In genomic region chr9:134341929-134342745, GRCh38 we compare ENCODE assay signal across 16 cellular contexts. TPM values are rescaled to one million over a fixed set of nuclear protein-coding genes. Genes with fewer than 3 reads are reported as not detected.
DNase-seq lines count a peak whose midpoint lies in the region; ATAC-seq, FAIRE-seq and TF ChIP-seq lines count a peak whose summit lies in the region.
"Had no signal": no experiment of that assay in that cellular context is flagged by ENCODE, and none has a peak within 500 bp of the region (broad histone marks: within the 10 kb centered on the region; RNA-seq: fewer than 3 reads in every experiment).

No MANE protein-coding gene starts in this region.

- H3K27me3 ChIP-seq in HUES6 (ENCODE audit: control insufficient read depth, insufficient read depth, low read length) (no peaks in the 10 kb centered on the region), colonic mucosa (no peaks in the 10 kb centered on the region), lower lobe of right lung (ENCODE audit: low read depth) (no peaks in the 10 kb centered on the region)

- FAIRE-seq in kidney (lab: Jason Lieb, UNC), result no peak
- FAIRE-seq: bronchial epithelial cell had no signal

- H3K9me3 ChIP-seq in HUES6 (ENCODE audit: control insufficient read depth, insufficient read depth, low read depth, low read length) (no peaks in the 10 kb centered on the region), colonic mucosa (no peaks in the 10 kb centered on the region), lower lobe of right lung (no peaks in the 10 kb centered on the region), kidney (ENCODE audit: control insufficient read depth in 1 of 2, low read length in 2 of 2) (no peaks in the 10 kb centered on the region)

- no peak for DNase-seq in colonic mucosa
- DNase-seq in lower lobe of right lung, result no peak
- DNase-seq in NCI-H1417 treated with DMSO at 0.1 percent for 48 hours (lab: John Stamatoyannopoulos, UW), result no peak
- no peak for DNase-seq in NCI-H2196 (lab: John Stamatoyannopoulos, UW; ENCODE audit: unreplicated experiment)
- DNase-seq in kidney, result no peak
- DNase-seq: activated CD4-positive, alpha-beta T cell treated with anti-CD3 and anti-CD28 coated beads for 48 hours; activated naive CD4-positive, alpha-beta T cell treated with anti-CD3 and anti-CD28 coated beads for 36 hours; foreskin melanocyte; HFFc6; NCI-H1092 treated with DMSO at 0.1 percent for 48 hours; SIG-M5; stimulated activated naive B cell treated with anti-CD40 and anti-IgM and Interleukin-4, amounts not matched to agents 10 μg/mL and 1 μg/mL and 100 μg/mL, for 72 hours had no signal

- H3K4me3 ChIP-seq in HUES6 (ENCODE audit: low read depth, low read length) (no peak overlapping the region), colonic mucosa (no peak overlapping the region), lower lobe of right lung (no peak overlapping the region), kidney (ENCODE audit: low read length in 2 of 2) (no peak overlapping the region)

- H3K4me1 ChIP-seq in HUES6 (ENCODE audit: control insufficient read depth, insufficient read depth, low read length), result no peaks in the 10 kb centered on the region; the same call in 1 of the 2 replicates
- peaks cover 33% of the 10 kb centered on the region for H3K4me1 ChIP-seq in colonic mucosa
- peaks cover 98% of the 10 kb centered on the region for H3K4me1 ChIP-seq in lower lobe of right lung
- peaks cover 51 to 88% of the 10 kb centered on the region in 2 donors for H3K4me1 ChIP-seq in kidney (ENCODE audit: control insufficient read depth in 1 of 2, insufficient read depth in 1 of 2, low read depth in 1 of 2, low read length in 2 of 2)

- no peak for ATAC-seq in lower lobe of right lung
- ATAC-seq in HG02884 (IDR thresholded peaks at IDR 0.05; ENCODE audit: unreplicated experiment), result no peak
- ATAC-seq: stimulated activated naive B cell treated with anti-CD40 and anti-IgM and Interleukin-4, amounts not matched to agents 10 μg/mL and 1 μg/mL and 100 μg/mL, for 72 hours had no signal

- H3K27ac ChIP-seq in HUES6 (ENCODE audit: low read depth, low read length) (0 out of 2 replicates have a peak overlapping the region, but pooled peaks have one; percentile 21), colonic mucosa (peak overlapping the region; percentile 88), lower lobe of right lung (peak overlapping the region; percentile 77), temporal lobe (ENCODE audit: low read depth, low read length) (peak overlapping the region; percentile 22), kidney (ENCODE audit: low read depth in 2 of 2, low read length in 2 of 2) (no peak overlapping the region)

- no peaks in the 10 kb centered on the region for H3K36me3 ChIP-seq in HUES6 (ENCODE audit: control insufficient read depth, insufficient read depth, low read length)
- H3K36me3 ChIP-seq in colonic mucosa, result no peaks in the 10 kb centered on the region
- H3K36me3 ChIP-seq in lower lobe of right lung, result no peaks in the 10 kb centered on the region
- H3K36me3 ChIP-seq in kidney (ENCODE audit: control insufficient read depth in 1 of 2, insufficient read depth in 2 of 2, low read length in 2 of 2), result no peaks in the 10 kb centered on the region

- no peak overlapping the region for H3K9ac ChIP-seq in HUES6 (ENCODE audit: low read length)
- H3K9ac ChIP-seq in colonic mucosa (ENCODE audit: low read depth in 2 of 2, low read length in 2 of 2), result peak overlapping the region; percentile 37 to 82
- no peak overlapping the region for H3K9ac ChIP-seq in kidney (ENCODE audit: low read length in 2 of 2)

- intact Hi-C loops in colonic mucosa (cut with DNase I), result no loop called here
- intact Hi-C loops in lower lobe of right lung (cut with DNase I), result no loop called here
- intact Hi-C loops in kidney (cut with DNase I), result no loop called here

- TF ChIP-seq CTCF in colonic mucosa (IDR thresholded peaks at IDR 0.05), result no peak
- no peak for TF ChIP-seq CTCF in lower lobe of right lung (IDR thresholded peaks at IDR 0.05)
- TF ChIP-seq CTCF in kidney (IDR thresholded peaks at IDR 0.05; ENCODE audit: borderline replicate concordance, extremely low read depth, insufficient read depth), result no peak

RNA-seq across cellular contexts. Expression of gene RXRA, which starts 15.9 kb away (rescaled TPM):
- total RNA-seq in colonic mucosa (10 to 100 TPM; 68.2 to 72.0 TPM), lower lobe of right lung (85.7 TPM), temporal lobe (5.4 TPM), kidney (49.5 TPM)
- polyA plus RNA-seq in kidney (ENCODE audit: insufficient read depth, low read depth, low replicate concordance), result 24.0 TPM

Comparison
In these comparisons a context has a peak if more than half of its experiments do, and no peak if none do; other contexts are left out.
1. H3K27ac ChIP-seq: peak in HUES6 (single experiment), colonic mucosa (single experiment), lower lobe of right lung (single experiment) and temporal lobe (single experiment); none in kidney (0 of 2).
2. H3K9ac ChIP-seq: peak in colonic mucosa (2 of 2); none in HUES6 (single experiment) and kidney (0 of 2).